Comparison of ENCODE assay signal across 8 cellular contexts in the genomic region with DNA sequence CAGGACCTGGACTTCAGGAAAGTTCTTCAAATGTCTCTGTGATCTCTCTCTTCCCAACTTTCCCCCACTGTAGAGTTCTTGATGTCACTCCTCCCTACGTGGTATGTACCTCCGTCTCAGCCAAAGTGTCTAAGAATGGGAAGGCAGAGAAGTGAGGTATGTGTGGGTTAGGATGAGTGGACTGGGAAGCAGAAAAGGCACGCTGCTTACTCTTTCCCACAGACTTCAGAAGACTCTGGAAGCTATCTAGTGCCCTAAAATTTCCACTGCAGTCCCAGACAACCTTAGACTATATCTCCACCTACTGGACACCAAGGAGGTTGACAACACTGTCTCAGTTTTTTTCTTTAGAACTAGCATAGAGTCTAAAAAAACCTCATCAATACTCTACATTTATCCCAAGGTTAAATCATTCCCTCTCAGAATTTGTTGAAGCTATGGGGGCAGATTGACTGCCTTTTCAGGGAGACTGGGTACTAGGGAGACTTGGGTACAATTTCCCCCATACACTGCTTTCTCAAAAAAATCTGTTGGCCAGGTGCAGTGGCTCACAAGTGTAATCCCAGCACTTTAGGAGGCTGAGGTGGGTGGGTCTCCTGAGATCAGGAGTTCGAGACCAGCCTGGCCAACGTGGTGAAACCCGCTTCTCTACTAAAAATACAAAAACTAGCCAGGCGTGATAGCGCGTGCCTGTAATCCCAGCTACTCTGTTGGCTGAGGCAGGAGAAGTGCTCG. TPM values are rescaled to one million over a fixed set of nuclear protein-coding genes. Genes with fewer than 3 reads are reported as not detected.
DNase-seq lines count a peak whose midpoint lies in the region; ATAC-seq and TF ChIP-seq lines count a peak whose summit lies in the region.

No MANE protein-coding gene starts in this region.

- H3K27me3 Mint-ChIP-seq in activated CD8-positive, alpha-beta memory T cell treated with anti-CD3 and anti-CD28 coated beads, Interleukin-2, amount 10 ng/mL, durations not matched to agents 7 days and 5 days: peaks cover 16% of the 10 kb centered on the region

- no peak for DNase-seq in activated CD8-positive, alpha-beta memory T cell treated with anti-CD3 and anti-CD28 coated beads, Interleukin-2, amount 10 ng/mL, durations not matched to agents 7 days and 5 days
- no peak for DNase-seq in activated CD8-positive, alpha-beta memory T cell treated with anti-CD3 and anti-CD28 coated beads, Interleukin-2, amount 50 U/mL, for 48 hours
- DNase-seq in Jurkat, Clone E6-1 (ENCODE audit: low read depth, low spot score): peak; percentile 51
- DNase-seq in RPMI7951 (ENCODE audit: low read depth) (peak; percentile 79), choroid plexus epithelial cell (ENCODE audit: low read depth) (peak; percentile 86), lung (ENCODE audit: low spot score) (no peak), upper lobe of left lung (no peak), ureter (ENCODE audit: low spot score) (no peak)

- H3K36me3 ChIP-seq in lung (ENCODE audit: control insufficient read depth in 2 of 2, insufficient read depth in 2 of 2, low read length in 2 of 2) (no peaks in the 10 kb centered on the region), upper lobe of left lung (no peaks in the 10 kb centered on the region)

- TF ChIP-seq EP300 in upper lobe of left lung (IDR thresholded peaks at IDR 0.05): no peak

- WGBS in lung, 2 donors: 45 to 51% methylated on average over 10 of the region's 10 CpGs
- WGBS in upper lobe of left lung, 2 donors: 43 to 51% methylated on average over 10 of the region's 10 CpGs

- H3K9me3 ChIP-seq in lung (ENCODE audit: control insufficient read depth in 2 of 2, insufficient read depth in 1 of 2, low read length in 1 of 2) (no peaks in the 10 kb centered on the region), upper lobe of left lung (no peaks in the 10 kb centered on the region)

- ATAC-seq in activated CD8-positive, alpha-beta memory T cell treated with anti-CD3 and anti-CD28 coated beads, Interleukin-2, amount 10 ng/mL, durations not matched to agents 7 days and 5 days: peak; percentile 87
- peak; percentile 86 for ATAC-seq in lung (ENCODE audit: insufficient read depth, low FRiP score)
- peak; percentile 91 to 94 for ATAC-seq in upper lobe of left lung (ENCODE audit: low FRiP score in 2 of 2)

- no peak overlapping the region for H3K4me3 Mint-ChIP-seq in activated CD8-positive, alpha-beta memory T cell treated with anti-CD3 and anti-CD28 coated beads, Interleukin-2, amount 10 ng/mL, durations not matched to agents 7 days and 5 days

- no peaks in the 10 kb centered on the region for H3K9me3 Mint-ChIP-seq in activated CD8-positive, alpha-beta memory T cell treated with anti-CD3 and anti-CD28 coated beads, Interleukin-2, amount 10 ng/mL, durations not matched to agents 7 days and 5 days (ENCODE audit: low read depth)

- no peaks in the 10 kb centered on the region for H3K36me3 Mint-ChIP-seq in activated CD8-positive, alpha-beta memory T cell treated with anti-CD3 and anti-CD28 coated beads, Interleukin-2, amount 10 ng/mL, durations not matched to agents 7 days and 5 days

- CTCF ChIA-PET in activated CD8-positive, alpha-beta memory T cell treated with anti-CD3 and anti-CD28 coated beads, Interleukin-2, amount 10 ng/mL, durations not matched to agents 7 days and 5 days (lab: Charles Lee): interaction anchor here (0.6 to 33.7 kb wide), 28 partner anchors 9 to 224 kb away, joined by 3 to 705 read pairs (median 4); a partner anchor contains a TSS

- H3K27me3 ChIP-seq in lung (ENCODE audit: control insufficient read depth, insufficient read depth) (no peaks in the 10 kb centered on the region), upper lobe of left lung (no peaks in the 10 kb centered on the region)

- H3K4me1 ChIP-seq in lung (ENCODE audit: control insufficient read depth in 2 of 2, insufficient read depth in 2 of 2, low read length in 2 of 2) (peaks cover 0 to 4% of the 10 kb centered on the region in 2 donors), upper lobe of left lung (peaks cover 0 to 8% (median 7%) of the 10 kb centered on the region in 4 donors)

- peaks cover 2% of the 10 kb centered on the region for H3K4me1 Mint-ChIP-seq in activated CD8-positive, alpha-beta memory T cell treated with anti-CD3 and anti-CD28 coated beads, Interleukin-2, amount 10 ng/mL, durations not matched to agents 7 days and 5 days

- no peak overlapping the region for H3K27ac Mint-ChIP-seq in activated CD8-positive, alpha-beta memory T cell treated with anti-CD3 and anti-CD28 coated beads, Interleukin-2, amount 10 ng/mL, durations not matched to agents 7 days and 5 days

- no peak for TF ChIP-seq POLR2A in upper lobe of left lung (IDR thresholded peaks at IDR 0.05)

- H3K4me3 ChIP-seq in Jurkat, Clone E6-1 (ENCODE audit: low read length): no peak overlapping the region
- H3K4me3 ChIP-seq in choroid plexus epithelial cell (ENCODE audit: low read depth, low read length) (no peak overlapping the region), lung (no peak overlapping the region), upper lobe of left lung (no peak overlapping the region)

- H3K27ac ChIP-seq in lung (ENCODE audit: low read depth in 1 of 2, low read length in 1 of 2): no peak overlapping the region
- H3K27ac ChIP-seq in upper lobe of left lung: peak overlapping the region in 2 of 4 donors; percentile 20 to 42

- TF ChIP-seq CTCF in choroid plexus epithelial cell (conservative IDR thresholded peaks at IDR 0.05; ENCODE audit: low read depth, low read length) (peak; percentile 81), lung (IDR thresholded peaks at IDR 0.05; ENCODE audit: control extremely low read depth, extremely low read depth) (peak; percentile 87), upper lobe of left lung (IDR thresholded peaks at IDR 0.05) (peak; percentile 70 to 84 (median 75))

RNA-seq across cellular contexts. Expression of a gene that starts 20.6 kb away (rescaled TPM):
- 10 to 100 TPM; 13.2 to 37.6 TPM for total RNA-seq in activated CD8-positive, alpha-beta memory T cell treated with anti-CD3 and anti-CD28 coated beads, Interleukin-2, amount 10 ng/mL, durations not matched to agents 7 days and 5 days
- 41.2 TPM for polyA plus RNA-seq in Jurkat, Clone E6-1 (2012; ENCODE audit: insufficient read depth, insufficient read length)
- total RNA-seq in RPMI7951 (2014; rRNA removed; shearing (Covaris generic)): 154 and 167 TPM in 2 replicates
- total RNA-seq in lung (100 to 1,000 TPM in 1 of 2 donors, 10 to 100 TPM in 1; 71.2 to 131 TPM), upper lobe of left lung (100 to 1,000 TPM in 2 of 6 donors, 10 to 100 TPM in 4; 48.3 to 146 (median 92.6) TPM), ureter (117 TPM)
- 100 to 1,000 TPM in 1 of 2 donors, 10 to 100 TPM in 1; 39.8 to 134 TPM for polyA plus RNA-seq in lung

RNA-seq across cellular contexts. Expression of a gene that starts 33.7 kb away (rescaled TPM):
- 10 to 100 TPM; 10.0 to 13.2 TPM for total RNA-seq in activated CD8-positive, alpha-beta memory T cell treated with anti-CD3 and anti-CD28 coated beads, Interleukin-2, amount 10 ng/mL, durations not matched to agents 7 days and 5 days
- 23.7 TPM for polyA plus RNA-seq in Jurkat, Clone E6-1 (2012; ENCODE audit: insufficient read depth, insufficient read length)
- not detected in 2 replicates for total RNA-seq in RPMI7951 (2014; rRNA removed; shearing (Covaris generic))
- total RNA-seq in lung (1 to 10 TPM in 1 of 2 donors, under 1 TPM in 1; 0.68 to 1.2 TPM), upper lobe of left lung (1 to 10 TPM in 4 of 6 donors, not detected in 2; 1.4 to 4.6 (median 2.2) TPM), ureter (0.62 TPM)
- 1 to 10 TPM in 1 of 2 donors, under 1 TPM in 1; 0.69 to 2.1 TPM for polyA plus RNA-seq in lung

RNA-seq across cellular contexts. Expression of a gene that starts 55.2 kb away (rescaled TPM):
- under 1 TPM; 0.30 to 0.91 TPM for total RNA-seq in activated CD8-positive, alpha-beta memory T cell treated with anti-CD3 and anti-CD28 coated beads, Interleukin-2, amount 10 ng/mL, durations not matched to agents 7 days and 5 days
- 2.7 TPM for polyA plus RNA-seq in Jurkat, Clone E6-1 (2012; ENCODE audit: insufficient read depth, insufficient read length)
- total RNA-seq in RPMI7951 (2014; rRNA removed; shearing (Covaris generic)): 0.24 and 1.3 TPM in 2 replicates
- total RNA-seq in lung (10 to 100 TPM in 1 of 2 donors, 1 to 10 TPM in 1; 7.6 to 26.1 TPM), upper lobe of left lung (10 to 100 TPM; 18.5 to 43.8 (median 23.0) TPM), ureter (88.4 TPM)
- 10 to 100 TPM; 15.3 to 17.9 TPM for polyA plus RNA-seq in lung

RNA-seq across cellular contexts. Expression of a gene that starts 57.9 kb away (rescaled TPM):
- total RNA-seq in activated CD8-positive, alpha-beta memory T cell treated with anti-CD3 and anti-CD28 coated beads, Interleukin-2, amount 10 ng/mL, durations not matched to agents 7 days and 5 days: 100 to 1,000 TPM; 132 to 133 TPM
- polyA plus RNA-seq in Jurkat, Clone E6-1 (2012; ENCODE audit: insufficient read depth, insufficient read length): 48.2 TPM
- not detected in 2 replicates for total RNA-seq in RPMI7951 (2014; rRNA removed; shearing (Covaris generic))
- total RNA-seq in lung (10 to 100 TPM; 38.7 to 73.0 TPM), upper lobe of left lung (10 to 100 TPM; 46.5 to 92.7 (median 63.5) TPM), ureter (17.4 TPM)
- polyA plus RNA-seq in lung: 10 to 100 TPM; 11.1 to 50.2 TPM

Comparison
In these comparisons a context has a peak if more than half of its experiments do, and no peak if none do; other contexts are left out.
1. DNase-seq: peak in Jurkat, Clone E6-1 (single experiment), RPMI7951 (single experiment) and choroid plexus epithelial cell (single experiment); none in activated CD8-positive, alpha-beta memory T cell treated with anti-CD3 and anti-CD28 coated beads, Interleukin-2, amount 10 ng/mL, durations not matched to agents 7 days and 5 days (single experiment), activated CD8-positive, alpha-beta memory T cell treated with anti-CD3 and anti-CD28 coated beads, Interleukin-2, amount 50 U/mL, for 48 hours (single experiment), lung (single experiment), upper lobe of left lung (0 of 2) and ureter (single experiment).
2. Peak in every context shown above with its lines, with median percentiles within 50 percentile points of each other: ATAC-seq and CTCF ChIP-seq.